In genomic region chr16:25689137-25689836, GRCh38 we compare ENCODE assay signal across 24 cellular contexts. TPM values are rescaled to one million over a fixed set of nuclear protein-coding genes. Genes with fewer than 3 reads are reported as not detected.
DNase-seq lines count a peak whose midpoint lies in the region; ATAC-seq and TF ChIP-seq lines count a peak whose summit lies in the region.
"Had no signal": no experiment of that assay in that cellular context is flagged by ENCODE, and none has a peak within 500 bp of the region (broad histone marks: within the 10 kb centered on the region; RNA-seq: fewer than 3 reads in every experiment).

No MANE protein-coding gene starts in this region.

- no peak for TF ChIP-seq POLR2A in prostate gland (IDR thresholded peaks at IDR 0.05)

- WGBS in prostate gland, result 44% methylated on average over 10 of the region's 10 CpGs

- no peak overlapping the region for H3K9ac ChIP-seq in SK-N-MC (ENCODE audit: insufficient read length)
- H3K9ac ChIP-seq: KMS-11 had no signal

- H3K9me3 ChIP-seq in SK-N-MC (ENCODE audit: low read depth, low read length), result no peaks in the 10 kb centered on the region
- no peaks in the 10 kb centered on the region for H3K9me3 ChIP-seq in prostate gland
- H3K9me3 ChIP-seq: BE2C, HAP-1 had no signal

- H3K4me1 ChIP-seq in prostate gland (replicated peaks), result no peaks in the 10 kb centered on the region
- H3K4me1 ChIP-seq: BE2C, HAP-1 had no signal

- no peaks in the 10 kb centered on the region for H3K27me3 ChIP-seq in prostate gland (replicated peaks; ENCODE audit: insufficient read depth)

- DNase-seq in NCI-H2029 (lab: John Stamatoyannopoulos, UW), result peak; percentile 47
- DNase-seq in SK-N-MC (ENCODE audit: low read depth, low spot score), result no peak
- peak; percentile 47 for DNase-seq in prostate gland (ENCODE audit: low spot score)
- DNase-seq in NCI-H524 (lab: John Stamatoyannopoulos, UW), result no peak
- no peak for DNase-seq in caudate nucleus (lab: John Stamatoyannopoulos, UW)
- DNase-seq: BE2C; CD4-positive, CD25-positive, alpha-beta regulatory T cell; HFFc6; IMR-90; NCI-H1092; NCI-H1417 treated with DMSO at 0.1 percent for 48 hours; NCI-H1694 treated with DMSO at 0.1 percent for 48 hours; NCI-H2171 treated with DMSO at 0.1 percent for 48 hours; NCI-H345; NCI-H526; NCI-H82; Right ventricle myocardium superior; RPMI8226 had no signal

- ATAC-seq in GM21423 (IDR thresholded peaks at IDR 0.05; ENCODE audit: unreplicated experiment), result no peak
- ATAC-seq: GM23338 had no signal

- intact Hi-C loops in prostate gland (cut with DNase I), result no loop called here

- H3K4me3 ChIP-seq in SK-N-MC, result no peak overlapping the region
- H3K4me3 ChIP-seq in prostate gland, result no peak overlapping the region
- H3K4me3 ChIP-seq: GM23338, HAP-1 had no signal

- peak overlapping the region; percentile 40; the same call in 1 of the 2 replicates for H3K27ac ChIP-seq in C4-2B
- peak overlapping the region; percentile 54; the same call in 1 of the 2 replicates for H3K27ac ChIP-seq in SK-N-MC
- no peak overlapping the region for H3K27ac ChIP-seq in prostate gland
- no peak overlapping the region for H3K27ac ChIP-seq in caudate nucleus (ENCODE audit: low read depth, low read length)
- H3K27ac ChIP-seq: KMS-11 had no signal

- TF ChIP-seq CTCF in C4-2B (conservative IDR thresholded peaks at IDR 0.05) (no peak), prostate gland (IDR thresholded peaks at IDR 0.05) (no peak)

- H3K36me3 ChIP-seq in SK-N-MC (ENCODE audit: insufficient read depth, low read length), result no peaks in the 10 kb centered on the region
- no peaks in the 10 kb centered on the region for H3K36me3 ChIP-seq in prostate gland
- H3K36me3 ChIP-seq: BE2C, HAP-1 had no signal

RNA-seq across cellular contexts. Expression of gene HS3ST4, which starts 2.5 kb away (rescaled TPM):
- total RNA-seq in prostate gland, result 1 to 10 TPM; 1.0 to 1.9 TPM
- total RNA-seq: CD4-positive, CD25-positive, alpha-beta regulatory T cell; HFFc6; IMR-90; Right ventricle myocardium superior; T-helper 1 cell treated with Interleukin-12 subunit alpha and Interleukin-12 subunit beta and Interleukin-4 antibody, amounts not matched to agents 30 ng/mL and 1 ng/mL, for 36 hours had no signal

Comparison
In these comparisons a context has a peak if more than half of its experiments do, and no peak if none do; other contexts are left out.
1. H3K27ac ChIP-seq: peak in C4-2B (single experiment) and SK-N-MC (single experiment); none in prostate gland (0 of 2) and caudate nucleus (single experiment).
2. DNase-seq: peak in NCI-H2029 (single experiment) and prostate gland (single experiment); none in SK-N-MC (single experiment), NCI-H524 (0 of 2) and caudate nucleus (0 of 61).